Comparison of ENCODE assay signal across 21 cellular contexts in genomic region chr10:94641480-94641879, GRCh38. TPM values are rescaled to one million over a fixed set of nuclear protein-coding genes. Genes with fewer than 3 reads are reported as not detected.
DNase-seq lines count a peak whose midpoint lies in the region; ATAC-seq and TF ChIP-seq lines count a peak whose summit lies in the region.
"Had no signal": no experiment of that assay in that cellular context is flagged by ENCODE, and none has a peak within 500 bp of the region (broad histone marks: within the 10 kb centered on the region; RNA-seq: fewer than 3 reads in every experiment).

No MANE protein-coding gene starts in this region.

- H3K9me3 Mint-ChIP-seq in mesothelial cell of epicardium, result peaks cover 23% of the 10 kb centered on the region

- TF ChIP-seq CTCF in Panc1 (IDR thresholded peaks at IDR 0.05), result no peak
- no peak for TF ChIP-seq CTCF in mesothelial cell of epicardium (IDR thresholded peaks at IDR 0.05; ENCODE audit: unreplicated experiment)

- H3K36me3 ChIP-seq in Panc1 (ENCODE audit: control insufficient read depth, insufficient read depth, low read length), result no peaks in the 10 kb centered on the region

- ATAC-seq in Panc1 (peak; percentile 38; the same call in 1 of the 2 replicates), SK-N-SH treated with all-trans-retinoic acid at 6 μM for 48 hours (no peak; the same call in 2 of the 3 replicates)

- no TSS peak for BruUV-seq in Panc1 (replicated peaks; lab: Mats Ljungman, UMichigan)

- H3K27ac Mint-ChIP-seq in mesothelial cell of epicardium, result peak overlapping the region; percentile 0
- H3K27ac Mint-ChIP-seq: CD4-positive, alpha-beta memory T cell had no signal

- POLR2A ChIA-PET in Panc1 (lab: Charles Lee), result no interaction called here

- H3K27me3 ChIP-seq in Panc1 (ENCODE audit: control insufficient read depth, insufficient read depth, low read length), result no peaks in the 10 kb centered on the region

- CTCF ChIA-PET in Panc1 (lab: Charles Lee), result no interaction called here

- no peak overlapping the region for H3K27ac ChIP-seq in Panc1 (ENCODE audit: low read length)

- H3K4me3 ChIP-seq in Panc1 (ENCODE audit: low read depth in 2 of 2, low read length in 2 of 2), result no peak overlapping the region

- intact Hi-C loops in Panc1 (cut with micrococcal nuclease; ENCODE audit: unreplicated experiment), result no loop called here

- no peaks in the 10 kb centered on the region for H3K9me3 ChIP-seq in Panc1 (ENCODE audit: control insufficient read depth, insufficient read depth, low read depth, low read length)

- H3K4me3 Mint-ChIP-seq in mesothelial cell of epicardium, result no peak overlapping the region
- H3K4me3 Mint-ChIP-seq: CD4-positive, alpha-beta memory T cell had no signal

- in situ Hi-C loops in Panc1 (cut with HindIII; ENCODE audit: low pct_unique_long_range_greater_than_20kb, low sequenced_read_pairs), result no loop called here

- DNase-seq in Panc1 (ENCODE audit: low read depth, low spot score) (no peak), mesothelial cell of epicardium (ENCODE audit: low spot score in 2 of 2, unreplicated experiment in 2 of 2) (no peak), HPDE6-E6E7 (ENCODE audit: extremely low spot score) (no peak), HuH-7.5 (ENCODE audit: low spot score) (no peak), NCI-H1105 (lab: John Stamatoyannopoulos, UW) (no peak)
- DNase-seq: C1 segment of cervical spinal cord; CD4-positive, alpha-beta memory T cell; COR-L47; DMS 273 treated with DMSO at 0.1 percent for 48 hours; DMS53; DMS79 treated with DMSO at 0.1 percent for 48 hours; GF-D8; GOT3; H7; HCEC 1CT had no signal

- H3K4me1 ChIP-seq in Panc1 (ENCODE audit: control insufficient read depth, insufficient read depth, low read length), result no peaks in the 10 kb centered on the region

- peaks cover 11% of the 10 kb centered on the region for H3K36me3 Mint-ChIP-seq in mesothelial cell of epicardium
- H3K36me3 Mint-ChIP-seq: CD4-positive, alpha-beta memory T cell had no signal

- peaks cover 8% of the 10 kb centered on the region for H3K4me1 Mint-ChIP-seq in mesothelial cell of epicardium
- H3K4me1 Mint-ChIP-seq: CD4-positive, alpha-beta memory T cell had no signal

- H3K27me3 Mint-ChIP-seq in mesothelial cell of epicardium (ENCODE audit: low read depth), result no peaks in the 10 kb centered on the region

TF ChIP-seq in SK-N-SH treated with all-trans-retinoic acid at 6 μM for 48 hours, 23 proteins besides CTCF, POLR2A, EP300 and RAD21:
- TF ChIP-seq CREB5 (CRISPR knock-in tag; IDR thresholded peaks at IDR 0.05; ENCODE audit: low read depth) (peak; percentile 20; the same call in 1 of the 2 replicates), ISL1 (CRISPR knock-in tag; IDR thresholded peaks at IDR 0.05) (peak; percentile 77), GLIS3 (CRISPR knock-in tag; IDR thresholded peaks at IDR 0.05) (0 out of 2 replicates have a peak, but pooled peaks have one; percentile 48), CSDC2 (CRISPR knock-in tag; IDR thresholded peaks at IDR 0.05) (no peak)

RNA-seq across cellular contexts. Expression of gene CYP2C18, which starts 42.0 kb away (rescaled TPM):
- total RNA-seq in Panc1 (2021; ENCODE audit: unreplicated experiment) (not detected), mesothelial cell of epicardium (not detected in 3 replicates)
- polyA plus RNA-seq in Panc1 (2012; ENCODE audit: insufficient read length), result not detected
- total RNA-seq: A172; A673; CD4-positive, alpha-beta memory T cell; Daoy; G401; H7 had no signal
- polyA plus RNA-seq: BJ; CD4-positive, alpha-beta memory T cell had no signal
